ENCODE assay signal across 9 cellular contexts in genomic region chr12:62250671-62251608, GRCh38. TPM values are rescaled to one million over a fixed set of nuclear protein-coding genes. Genes with fewer than 3 reads are reported as not detected.
DNase-seq lines count a peak whose midpoint lies in the region; ATAC-seq and TF ChIP-seq lines count a peak whose summit lies in the region.
"Had no signal": no experiment of that assay in that cellular context is flagged by ENCODE, and none has a peak within 500 bp of the region (broad histone marks: within the 10 kb centered on the region; RNA-seq: fewer than 3 reads in every experiment).

No MANE protein-coding gene starts in this region.

- H3K9ac ChIP-seq in Loucy (ENCODE audit: low read depth, low read length, poor library complexity, severe bottlenecking): no peak overlapping the region

- no peaks in the 10 kb centered on the region for H3K27me3 ChIP-seq in Loucy (ENCODE audit: insufficient read depth, low read length, poor library complexity, severe bottlenecking)
- no peaks in the 10 kb centered on the region for H3K27me3 ChIP-seq in foreskin keratinocyte
- H3K27me3 ChIP-seq: heart right ventricle had no signal

- TF ChIP-seq CTCF in Loucy (conservative IDR thresholded peaks at IDR 0.05; ENCODE audit: low read length) (no peak), foreskin keratinocyte (conservative IDR thresholded peaks at IDR 0.05) (no peak)

- DNase-seq in foreskin keratinocyte (peak; percentile 64 to 87), islet precursor cell (no peak), nucleus accumbens (lab: John Stamatoyannopoulos, UW) (no peak), occipital lobe (lab: John Stamatoyannopoulos, UW) (no peak), NCI-H1436 treated with DMSO at 0.1 percent for 48 hours (lab: John Stamatoyannopoulos, UW) (no peak)
- DNase-seq: heart right ventricle had no signal

- H3K27ac ChIP-seq in foreskin keratinocyte: no peak overlapping the region

- H4K20me1 ChIP-seq in Loucy (ENCODE audit: insufficient read depth, low read length, poor library complexity, severe bottlenecking): no peaks in the 10 kb centered on the region

- H3K36me3 ChIP-seq in Loucy (ENCODE audit: insufficient read depth, low read length): no peaks in the 10 kb centered on the region
- H3K36me3 ChIP-seq: heart right ventricle had no signal

- no peaks in the 10 kb centered on the region for H3K9me2 ChIP-seq in Loucy (replicated peaks; ENCODE audit: low read depth, low read length)

- H3K79me2 ChIP-seq in Loucy (ENCODE audit: insufficient read depth, low read length): no peaks in the 10 kb centered on the region

- H3K4me1 ChIP-seq in Loucy (ENCODE audit: insufficient read depth, low read length, poor library complexity, severe bottlenecking): peaks cover 6% of the 10 kb centered on the region
- H3K4me1 ChIP-seq in foreskin keratinocyte: peaks cover 11% of the 10 kb centered on the region

- H3K4me3 ChIP-seq in Loucy (ENCODE audit: low read length, poor library complexity, severe bottlenecking): no peak overlapping the region
- H3K4me3 ChIP-seq: heart right ventricle had no signal

- H3K4me2 ChIP-seq in Loucy (ENCODE audit: low read depth, low read length, poor library complexity, severe bottlenecking): no peak overlapping the region

- no peaks in the 10 kb centered on the region for H3K9me3 ChIP-seq in Loucy (ENCODE audit: insufficient read depth, low read depth, low read length)
- H3K9me3 ChIP-seq: heart right ventricle had no signal

- peak; percentile 92 for ATAC-seq in GM18499 (IDR thresholded peaks at IDR 0.05; ENCODE audit: insufficient read depth, unreplicated experiment)
- ATAC-seq in GM21717 (IDR thresholded peaks at IDR 0.05; ENCODE audit: unreplicated experiment): peak; percentile 99
- peak; percentile 87 for ATAC-seq in foreskin keratinocyte

- H2AFZ ChIP-seq in Loucy (ENCODE audit: low read length): peak overlapping the region; percentile 16; the same call in 1 of the 2 replicates

- no peaks in the 10 kb centered on the region for H3F3A ChIP-seq in Loucy (ENCODE audit: low read depth)

RNA-seq across cellular contexts. Expression of gene USP15, which starts 9.3 kb away (rescaled TPM):
- 42.6 and 49.7 TPM in 2 replicates for total RNA-seq in foreskin keratinocyte
- 29.1 and 34.1 TPM in 2 replicates for polyA plus RNA-seq in foreskin keratinocyte
- total RNA-seq in occipital lobe: 160 TPM

Comparison
In these comparisons a context has a peak if more than half of its experiments do, and no peak if none do; other contexts are left out.
1. DNase-seq: peak in foreskin keratinocyte (2 of 2); none in islet precursor cell (single experiment), nucleus accumbens (0 of 56), occipital lobe (single experiment) and NCI-H1436 treated with DMSO at 0.1 percent for 48 hours (single experiment).
2. Peak in every context shown above with its lines, with median percentiles within 50 percentile points of each other: ATAC-seq.